In genomic region chr7:51251292-51251691, GRCh38 we compare ENCODE assay signal across 25 cellular contexts.
A peak's percentile ranks its signal among the peaks of the same experiment; 100 is the strongest.
DNase-seq lines count a peak whose midpoint lies in the region; ATAC-seq, FAIRE-seq and TF ChIP-seq lines count a peak whose summit lies in the region.
"Had no signal": no experiment of that assay in that cellular context is flagged by ENCODE, and none has a peak within 500 bp of the region (broad histone marks: within the 10 kb centered on the region; RNA-seq: fewer than 3 reads in every experiment).

No MANE protein-coding gene starts in this region.

- TF ChIP-seq EP300 in H1 (IDR thresholded peaks at IDR 0.05; ENCODE audit: borderline replicate concordance in 1 of 2, low read depth in 2 of 2, low read length in 2 of 2) = no peak

- CTCF ChIA-PET in H1 (lab: Charles Lee; ENCODE audit: partially characterized antibody) (interaction anchor here (0.5 to 1.7 kb wide), 9 partner anchors 8 to 167 kb away, joined by 3 to 6 read pairs (median 3); no protein-coding TSS in a partner anchor), RWPE1 (lab: Yijun Ruan, JAX) (interaction anchor here (0.6 kb wide), 1 partner anchor 47 kb away, joined by 3 read pairs; no protein-coding TSS in a partner anchor)

- no peak overlapping the region for H2BK5ac ChIP-seq in H1 (ENCODE audit: low read depth, low read length)

- H3K36me3 ChIP-seq in left ventricle myocardium inferior = no peaks in the 10 kb centered on the region
- H3K36me3 ChIP-seq in H1 (ENCODE audit: control insufficient read depth in 2 of 4, insufficient read depth in 4 of 4, low read length in 3 of 4) = no peaks in the 10 kb centered on the region
- no peaks in the 10 kb centered on the region for H3K36me3 ChIP-seq in mucosa of rectum (ENCODE audit: control insufficient read depth in 2 of 2, insufficient read depth in 2 of 2, low read length in 2 of 2)
- H3K36me3 ChIP-seq in vagina = no peaks in the 10 kb centered on the region
- H3K36me3 ChIP-seq in effector memory CD4-positive, alpha-beta T cell (ENCODE audit: control insufficient read depth, insufficient read depth, low read length) = no peaks in the 10 kb centered on the region
- H3K36me3 ChIP-seq: left lung, uterus had no signal

- H3K4me1 ChIP-seq in left ventricle myocardium inferior (peaks cover 48% of the 10 kb centered on the region), H1 (replicated peaks in 1 of 4; ENCODE audit: control insufficient read depth in 3 of 4, insufficient read depth in 4 of 4, low read length in 3 of 4) (peaks cover 0 to 8% (median 3%) of the 10 kb centered on the region in 4 experiments; a peak in 4 of 7 replicates), mucosa of rectum (ENCODE audit: control insufficient read depth in 2 of 2, insufficient read depth in 2 of 2, low read length in 2 of 2) (peaks cover 10 to 30% of the 10 kb centered on the region in 2 donors), vagina (no peaks in the 10 kb centered on the region)
- no peaks in the 10 kb centered on the region for H3K4me1 ChIP-seq in effector memory CD4-positive, alpha-beta T cell (ENCODE audit: control insufficient read depth, insufficient read depth, low read length, poor library complexity, severe bottlenecking)
- H3K4me1 ChIP-seq: left lung, uterus had no signal

- H3K9ac ChIP-seq in H1 (replicated peaks in 1 of 4; ENCODE audit: extremely low read depth in 1 of 4, low read depth in 3 of 4, low read length in 3 of 4) (no peak overlapping the region), mucosa of rectum (ENCODE audit: low read depth in 1 of 2, low read length in 2 of 2) (no peak overlapping the region)
- H3K9ac ChIP-seq: SK-N-SH had no signal

- H3K9me3 ChIP-seq in left ventricle myocardium inferior (replicated peaks) (no peaks in the 10 kb centered on the region), H1 (ENCODE audit: insufficient read depth in 2 of 2, low read depth in 1 of 2, low read length in 1 of 2) (no peaks in the 10 kb centered on the region), mucosa of rectum (ENCODE audit: control insufficient read depth in 2 of 2, low read length in 2 of 2) (no peaks in the 10 kb centered on the region), vagina (no peaks in the 10 kb centered on the region)
- H3K9me3 ChIP-seq in effector memory CD4-positive, alpha-beta T cell (ENCODE audit: control insufficient read depth, low read length) = no peaks in the 10 kb centered on the region
- H3K9me3 ChIP-seq: left lung, SK-N-SH, uterus had no signal

- no peak overlapping the region for H2BK20ac ChIP-seq in H1 (ENCODE audit: low read length)

- peaks cover 0 to 3% of the 10 kb centered on the region in 2 experiments for H4K20me1 ChIP-seq in H1 (replicated peaks in 1 of 2; ENCODE audit: control insufficient read depth in 1 of 2, insufficient read depth in 2 of 2, low read length in 2 of 2)

- no peak for TF ChIP-seq RAD21 in H1 (IDR thresholded peaks at IDR 0.05 in 1 of 2, conservative IDR thresholded peaks at IDR 0.05 in 1 of 2; ENCODE audit: low read depth in 2 of 2, low read length in 2 of 2)

- peaks cover 0 to 71% of the 10 kb centered on the region in 2 experiments; a peak in 3 of 4 replicates for H3K79me2 ChIP-seq in H1 (ENCODE audit: control insufficient read depth in 1 of 2, insufficient read depth in 2 of 2, low read length in 2 of 2)

- TF ChIP-seq POLR2A in H1 (IDR thresholded peaks at IDR 0.05; ENCODE audit: control extremely low read depth in 1 of 2, low read depth in 2 of 2, low read length in 2 of 2) = no peak
- TF ChIP-seq POLR2A in vagina (IDR thresholded peaks at IDR 0.05) = no peak

- no peak overlapping the region for H2BK120ac ChIP-seq in H1 (replicated peaks; ENCODE audit: low read depth, low read length)

- H3K4me3 ChIP-seq in left ventricle myocardium inferior (no peak overlapping the region), H1 (ENCODE audit: extremely low read depth in 1 of 4, insufficient read depth in 2 of 4, low read depth in 3 of 4, low read length in 4 of 4) (no peak overlapping the region), mucosa of rectum (ENCODE audit: low read length in 2 of 2) (no peak overlapping the region), vagina (no peak overlapping the region)
- H3K4me3 ChIP-seq in effector memory CD4-positive, alpha-beta T cell (ENCODE audit: insufficient read depth, low read depth, low read length, poor library complexity, severe bottlenecking) = no peak overlapping the region
- H3K4me3 ChIP-seq: GM23338, left lung, uterus had no signal

- no peak overlapping the region for H2AK5ac ChIP-seq in H1 (ENCODE audit: low read depth, low read length)

- no peak overlapping the region for H2BK12ac ChIP-seq in H1 (ENCODE audit: low read depth, low read length)

- no peak overlapping the region for H3K14ac ChIP-seq in H1 (ENCODE audit: insufficient read length)

- POLR2A ChIA-PET in H1 (lab: Charles Lee; ENCODE audit: partially characterized antibody) (no interaction called here), RWPE1 (lab: Yijun Ruan, JAX; ENCODE audit: low non-redundant PET) (no interaction called here)

- no peak overlapping the region for H3K4me2 ChIP-seq in H1 (ENCODE audit: insufficient read depth in 1 of 2, low read depth in 2 of 2, low read length in 2 of 2)
- H3K4me2 ChIP-seq: GM23338, SK-N-SH had no signal

- H3K27ac ChIP-seq in left ventricle myocardium inferior (replicated peaks) = peak overlapping the region; percentile 27
- H3K27ac ChIP-seq in H1 (ENCODE audit: low read depth, low read length) = no peak overlapping the region
- H3K27ac ChIP-seq in mucosa of rectum (ENCODE audit: low read depth in 2 of 2, low read length in 2 of 2) = peak overlapping the region; percentile 71 to 75
- H3K27ac ChIP-seq in RWPE1 = no peak overlapping the region
- H3K27ac ChIP-seq in vagina = no peak overlapping the region
- no peak overlapping the region for H3K27ac ChIP-seq in effector memory CD4-positive, alpha-beta T cell (ENCODE audit: insufficient read depth, low read length, poor library complexity, severe bottlenecking)
- H3K27ac ChIP-seq: left lung, uterus had no signal

- ATAC-seq in Right ventricle myocardium inferior (no peak), HG03097 (IDR thresholded peaks at IDR 0.05; ENCODE audit: low FRiP score, unreplicated experiment) (no peak)
- ATAC-seq: activated T-cell treated with anti-CD3 and anti-CD28 coated beads, Interleukin-2, amount 50 U/mL, for 4 hours; GM23338; left lung; stimulated activated naive CD8-positive, alpha-beta T cell treated with anti-CD3 and anti-CD28 coated beads, Interleukin-15, amount 100 ng/mL, for 72 hours had no signal

- DNase-seq in left ventricle myocardium inferior (no peak), Right ventricle myocardium inferior (ENCODE audit: missing footprints) (no peak), H1 (ENCODE audit: low read depth in 1 of 2, low spot score in 2 of 2) (no peak), RWPE1 (ENCODE audit: low spot score) (no peak), vagina (ENCODE audit: extremely low spot score in 2 of 2) (no peak)
- DNase-seq in effector memory CD4-positive, alpha-beta T cell = no peak
- DNase-seq: activated naive CD4-positive, alpha-beta T cell treated with Interleukin-2 at 50 U/mL for 16 hours; activated T-cell treated with anti-CD3 and anti-CD28 coated beads, Interleukin-2, amount 50 U/mL, for 4 hours; aorta; C1 segment of cervical spinal cord; effector CD4-positive, alpha-beta T cell; KBM-7; left lung; NCI-H1694 treated with DMSO at 0.1 percent for 48 hours; NCI-H82; SK-N-SH; stimulated activated CD4-positive, alpha-beta T cell treated with anti-CD3 and anti-CD28 coated beads, Interleukin-4, amount 100 ng/mL, for 24 hours; stimulated activated naive CD8-positive, alpha-beta T cell treated with anti-CD3 and anti-CD28 coated beads, Interleukin-15, amount 100 ng/mL, for 72 hours; T1000; uterus had no signal

- no peak for TF ChIP-seq CTCF in left ventricle myocardium inferior (IDR thresholded peaks at IDR 0.05; ENCODE audit: borderline replicate concordance)
- TF ChIP-seq CTCF in H1 (IDR thresholded peaks at IDR 0.05; ENCODE audit: control extremely low read depth in 1 of 3, insufficient read depth in 1 of 3, low read depth in 1 of 3, low read length in 3 of 3) = no peak
- no peak for TF ChIP-seq CTCF in RWPE1 (conservative IDR thresholded peaks at IDR 0.05; ENCODE audit: low read depth)
- TF ChIP-seq CTCF in vagina (IDR thresholded peaks at IDR 0.05) = no peak

- no peak overlapping the region for H4K8ac ChIP-seq in H1 (ENCODE audit: extremely low read depth, insufficient read depth, low read length)

- no peaks in the 10 kb centered on the region for H3K23me2 ChIP-seq in H1 (ENCODE audit: low read depth, low read length)

- H3K23ac ChIP-seq in H1 (ENCODE audit: insufficient read length) = no peak overlapping the region

- H2AFZ ChIP-seq in H1 (ENCODE audit: low read length) = no peak overlapping the region
- H2AFZ ChIP-seq: GM23338 had no signal

- 86% methylated on average over 4 of the region's 4 CpGs; no CpG with 5 or more reads in 1 of the 2 experiments for WGBS in H1 (ENCODE audit: extremely low coverage in 1 of 2, insufficient coverage in 1 of 2, insufficient read length in 1 of 2, insufficient replicate concordance in 2 of 2, low coverage in 1 of 2, low lambda C conversion rate in 2 of 2, missing lambda C conversion rate in 1 of 2), 2 experiments

- H4K91ac ChIP-seq in H1 (replicated peaks; ENCODE audit: insufficient read length, low read length) = no peak overlapping the region

- H3K79me1 ChIP-seq in H1 (ENCODE audit: low read depth, low read length) = peaks cover 6% of the 10 kb centered on the region; the same call in 1 of the 2 replicates

- no peak overlapping the region for H2BK15ac ChIP-seq in H1 (ENCODE audit: low read length)

- H3K18ac ChIP-seq in H1 (ENCODE audit: extremely low read depth, low read length) = no peak overlapping the region

- H3K56ac ChIP-seq in H1 (replicated peaks; ENCODE audit: insufficient read length, low read depth, low read length) = no peak overlapping the region

- H4K5ac ChIP-seq in H1 (ENCODE audit: insufficient read length, low read depth, low read length) = no peak overlapping the region

- FAIRE-seq in H1 (lab: Jason Lieb, UNC) = peak; percentile 19
- FAIRE-seq: G401.6, GM19239 had no signal

- H3K4ac ChIP-seq in H1 (replicated peaks; ENCODE audit: insufficient read length, low read depth, low read length) = no peak overlapping the region

- intact Hi-C loops in left ventricle myocardium inferior (cut with micrococcal nuclease) = loop anchor here (10.0 kb wide), 1 partner anchor 114 kb away; no protein-coding TSS in a partner anchor
- intact Hi-C loops in Right ventricle myocardium inferior (cut with DNase I) = loop anchor here (5.0 kb wide), 1 partner anchor 66 kb away; the partner anchor contains the start of gene COBL
- intact Hi-C loops in vagina (cut with DNase I) = no loop called here

- H3K27me3 ChIP-seq in left ventricle myocardium inferior (ENCODE audit: low read depth) (no peaks in the 10 kb centered on the region), H1 (replicated peaks in 1 of 4; ENCODE audit: control insufficient read depth in 3 of 4, extremely low read depth in 1 of 4, insufficient read depth in 3 of 4, low read length in 3 of 4) (no peaks in the 10 kb centered on the region), mucosa of rectum (ENCODE audit: control insufficient read depth in 2 of 2, insufficient read depth in 2 of 2, low read length in 2 of 2) (no peaks in the 10 kb centered on the region), vagina (no peaks in the 10 kb centered on the region)
- H3K27me3 ChIP-seq in effector memory CD4-positive, alpha-beta T cell (replicated peaks; ENCODE audit: control insufficient read depth, insufficient read depth, low read length, poor library complexity, severe bottlenecking) = no peaks in the 10 kb centered on the region
- H3K27me3 ChIP-seq: left lung, uterus had no signal

Comparison
In these comparisons a context has a peak if more than half of its experiments do, and no peak if none do; other contexts are left out.
1. H3K27ac ChIP-seq: peak in left ventricle myocardium inferior (single experiment) and mucosa of rectum (2 of 2); none in H1 (single experiment), RWPE1 (single experiment), vagina (single experiment) and effector memory CD4-positive, alpha-beta T cell (single experiment).